In the genomic region with DNA sequence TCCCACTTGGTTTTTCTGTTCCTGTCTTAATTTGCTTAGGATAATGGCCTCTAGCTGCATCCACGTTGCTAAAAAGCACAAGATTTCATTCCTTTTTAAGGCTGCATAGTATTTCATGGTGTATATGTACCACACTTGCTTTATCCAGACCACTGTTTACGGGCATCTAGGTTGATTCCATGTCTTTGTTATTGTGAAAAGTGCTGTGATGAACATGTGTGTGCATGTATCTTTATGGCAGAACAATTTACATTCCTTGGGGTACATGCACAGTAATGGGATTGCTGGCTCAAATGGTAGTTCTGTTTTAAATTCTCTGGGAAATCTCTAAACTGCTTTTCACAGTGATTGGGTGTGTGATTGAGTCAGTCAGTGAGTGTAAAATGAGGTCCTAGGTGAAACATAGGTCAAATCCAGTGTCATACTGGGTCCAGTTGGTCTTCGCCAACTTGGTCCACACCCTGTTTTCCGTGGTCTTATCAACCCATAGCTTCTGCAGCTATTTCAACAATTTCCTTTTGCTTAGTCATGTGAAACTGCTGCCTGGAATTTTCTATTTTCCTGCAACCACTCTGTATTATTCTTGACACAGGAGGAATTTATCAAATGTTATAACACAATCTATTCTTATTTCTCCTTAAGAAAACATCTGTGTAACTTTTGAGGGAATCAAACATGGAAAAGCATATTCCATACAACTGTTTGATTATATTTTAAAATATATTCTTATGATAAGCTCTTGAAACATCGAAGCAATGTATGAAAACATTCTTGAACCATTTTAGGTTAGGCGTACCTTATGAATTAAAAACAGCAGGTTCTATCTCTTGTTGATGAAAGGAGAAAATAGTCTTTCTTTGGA, we compare ENCODE assay signal across 1 cellular context.
A peak's percentile ranks its signal among the peaks of the same experiment; 100 is the strongest.
TF ChIP-seq lines count a peak whose summit lies in the region.

No MANE protein-coding gene starts in this region.

TF ChIP-seq in K562, 482 proteins besides CTCF, POLR2A, EP300 and RAD21 (continued from another document and continues in another):
- TF ChIP-seq TSHZ1 (CRISPR knock-in tag; IDR thresholded peaks at IDR 0.05) (no peak), KLF10 (CRISPR knock-in tag; IDR thresholded peaks at IDR 0.05) (no peak), ZNF778 (CRISPR knock-in tag; IDR thresholded peaks at IDR 0.05) (no peak), FOXK2 (conservative IDR thresholded peaks at IDR 0.05 in 1 of 2, IDR thresholded peaks at IDR 0.05 in 1 of 2; ENCODE audit: low read depth in 2 of 2) (peak in 1 of 2 experiments; percentile 58; a peak in 2 of 4 replicates), DPF2 (IDR thresholded peaks at IDR 0.05) (peak; percentile 95), NEUROD1 (IDR thresholded peaks at IDR 0.05; ENCODE audit: borderline replicate concordance, low read depth, low read length, partially characterized antibody) (peak; percentile 52), SAP30 (IDR thresholded peaks at IDR 0.05; ENCODE audit: borderline replicate concordance, insufficient read depth, low read depth, low read length, poor library complexity, severe bottlenecking) (no peak), HBP1 (CRISPR knock-in tag; IDR thresholded peaks at IDR 0.05) (no peak), MCM2 (IDR thresholded peaks at IDR 0.05; ENCODE audit: low read depth) (no peak), FOXA1 (IDR thresholded peaks at IDR 0.05; ENCODE audit: borderline replicate concordance) (no peak), CREBBP (IDR thresholded peaks at IDR 0.05; ENCODE audit: low read depth, low read length) (no peak), ZFP1 (CRISPR knock-in tag; IDR thresholded peaks at IDR 0.05) (no peak), THRAP3 (IDR thresholded peaks at IDR 0.05; ENCODE audit: borderline replicate concordance) (no peak), HNRNPUL1 (IDR thresholded peaks at IDR 0.05; ENCODE audit: low read length) (no peak), CREB1 (IDR thresholded peaks at IDR 0.05) (no peak), CREB1 (CRISPR knock-in tag; IDR thresholded peaks at IDR 0.05) (no peak), ZNF639 (CRISPR knock-in tag; conservative IDR thresholded peaks at IDR 0.05 in 1 of 2, IDR thresholded peaks at IDR 0.05 in 1 of 2) (peak in 1 of 2 experiments; percentile 73; a peak in 1 of 4 replicates), L3MBTL2 (IDR thresholded peaks at IDR 0.05) (peak; percentile 78), NR3C1 (CRISPR knock-in tag; IDR thresholded peaks at IDR 0.05) (no peak), ZEB2 (IDR thresholded peaks at IDR 0.05) (peak; percentile 85; the same call in 1 of the 2 replicates), EGR1 (conservative IDR thresholded peaks at IDR 0.05) (no peak; the same call in 1 of the 2 replicates), ZNF431 (CRISPR knock-in tag; IDR thresholded peaks at IDR 0.05) (no peak), ZNF124 (CRISPR knock-in tag; IDR thresholded peaks at IDR 0.05) (no peak), LEF1 (IDR thresholded peaks at IDR 0.05) (peak; percentile 87), ZNF408 (CRISPR knock-in tag; IDR thresholded peaks at IDR 0.05; ENCODE audit: low read depth) (no peak), ZNF76 (CRISPR knock-in tag; IDR thresholded peaks at IDR 0.05; ENCODE audit: borderline replicate concordance) (peak; percentile 63; the same call in 1 of the 2 replicates), ZSCAN29 (IDR thresholded peaks at IDR 0.05) (no peak), ARHGAP35 (IDR thresholded peaks at IDR 0.05; ENCODE audit: partially characterized antibody) (no peak), HEY1 (CRISPR knock-in tag; IDR thresholded peaks at IDR 0.05; ENCODE audit: borderline replicate concordance) (no peak), ZNF282 (CRISPR knock-in tag; IDR thresholded peaks at IDR 0.05) (no peak), ZNF324 (CRISPR knock-in tag; IDR thresholded peaks at IDR 0.05) (no peak), TAL1 (IDR thresholded peaks at IDR 0.05) (peak; percentile 88), KDM2B (CRISPR knock-in tag; IDR thresholded peaks at IDR 0.05) (no peak), FOXJ2 (tag; IDR thresholded peaks at IDR 0.05) (no peak; the same call in 1 of the 2 replicates), PURB (CRISPR knock-in tag; IDR thresholded peaks at IDR 0.05; ENCODE audit: low read depth) (no peak), ZNF444 (CRISPR knock-in tag; IDR thresholded peaks at IDR 0.05) (no peak), POU5F1 (IDR thresholded peaks at IDR 0.05; ENCODE audit: borderline replicate concordance, low read depth, low read length, partially characterized antibody) (no peak)
- TF ChIP-seq, protein P1, sequence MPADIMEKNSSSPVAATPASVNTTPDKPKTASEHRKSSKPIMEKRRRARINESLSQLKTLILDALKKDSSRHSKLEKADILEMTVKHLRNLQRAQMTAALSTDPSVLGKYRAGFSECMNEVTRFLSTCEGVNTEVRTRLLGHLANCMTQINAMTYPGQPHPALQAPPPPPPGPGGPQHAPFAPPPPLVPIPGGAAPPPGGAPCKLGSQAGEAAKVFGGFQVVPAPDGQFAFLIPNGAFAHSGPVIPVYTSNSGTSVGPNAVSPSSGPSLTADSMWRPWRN (IDR thresholded peaks at IDR 0.05; ENCODE audit: low read depth), result peak; percentile 78
- TF ChIP-seq, protein P2, sequence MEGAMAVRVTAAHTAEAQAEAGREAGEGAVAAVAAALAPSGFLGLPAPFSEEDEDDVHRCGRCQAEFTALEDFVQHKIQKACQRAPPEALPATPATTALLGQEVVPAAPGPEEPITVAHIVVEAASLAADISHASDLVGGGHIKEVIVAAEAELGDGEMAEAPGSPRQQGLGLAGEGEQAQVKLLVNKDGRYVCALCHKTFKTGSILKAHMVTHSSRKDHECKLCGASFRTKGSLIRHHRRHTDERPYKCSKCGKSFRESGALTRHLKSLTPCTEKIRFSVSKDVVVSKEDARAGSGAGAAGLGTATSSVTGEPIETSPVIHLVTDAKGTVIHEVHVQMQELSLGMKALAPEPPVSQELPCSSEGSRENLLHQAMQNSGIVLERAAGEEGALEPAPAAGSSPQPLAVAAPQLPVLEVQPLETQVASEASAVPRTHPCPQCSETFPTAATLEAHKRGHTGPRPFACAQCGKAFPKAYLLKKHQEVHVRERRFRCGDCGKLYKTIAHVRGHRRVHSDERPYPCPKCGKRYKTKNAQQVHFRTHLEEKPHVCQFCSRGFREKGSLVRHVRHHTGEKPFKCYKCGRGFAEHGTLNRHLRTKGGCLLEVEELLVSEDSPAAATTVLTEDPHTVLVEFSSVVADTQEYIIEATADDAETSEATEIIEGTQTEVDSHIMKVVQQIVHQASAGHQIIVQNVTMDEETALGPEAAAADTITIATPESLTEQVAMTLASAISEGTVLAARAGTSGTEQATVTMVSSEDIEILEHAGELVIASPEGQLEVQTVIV (CRISPR knock-in tag; IDR thresholded peaks at IDR 0.05; ENCODE audit: borderline replicate concordance), result no peak
- TF ChIP-seq, protein P3, sequence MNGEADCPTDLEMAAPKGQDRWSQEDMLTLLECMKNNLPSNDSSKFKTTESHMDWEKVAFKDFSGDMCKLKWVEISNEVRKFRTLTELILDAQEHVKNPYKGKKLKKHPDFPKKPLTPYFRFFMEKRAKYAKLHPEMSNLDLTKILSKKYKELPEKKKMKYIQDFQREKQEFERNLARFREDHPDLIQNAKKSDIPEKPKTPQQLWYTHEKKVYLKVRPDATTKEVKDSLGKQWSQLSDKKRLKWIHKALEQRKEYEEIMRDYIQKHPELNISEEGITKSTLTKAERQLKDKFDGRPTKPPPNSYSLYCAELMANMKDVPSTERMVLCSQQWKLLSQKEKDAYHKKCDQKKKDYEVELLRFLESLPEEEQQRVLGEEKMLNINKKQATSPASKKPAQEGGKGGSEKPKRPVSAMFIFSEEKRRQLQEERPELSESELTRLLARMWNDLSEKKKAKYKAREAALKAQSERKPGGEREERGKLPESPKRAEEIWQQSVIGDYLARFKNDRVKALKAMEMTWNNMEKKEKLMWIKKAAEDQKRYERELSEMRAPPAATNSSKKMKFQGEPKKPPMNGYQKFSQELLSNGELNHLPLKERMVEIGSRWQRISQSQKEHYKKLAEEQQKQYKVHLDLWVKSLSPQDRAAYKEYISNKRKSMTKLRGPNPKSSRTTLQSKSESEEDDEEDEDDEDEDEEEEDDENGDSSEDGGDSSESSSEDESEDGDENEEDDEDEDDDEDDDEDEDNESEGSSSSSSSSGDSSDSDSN (IDR thresholded peaks at IDR 0.05; ENCODE audit: borderline replicate concordance in 1 of 2, low read depth in 2 of 2, low read length in 2 of 2), result 0 out of 4 replicates have a peak, but pooled peaks of 1 of the 2 experiments have one; percentile 33
- TF ChIP-seq, protein P4, sequence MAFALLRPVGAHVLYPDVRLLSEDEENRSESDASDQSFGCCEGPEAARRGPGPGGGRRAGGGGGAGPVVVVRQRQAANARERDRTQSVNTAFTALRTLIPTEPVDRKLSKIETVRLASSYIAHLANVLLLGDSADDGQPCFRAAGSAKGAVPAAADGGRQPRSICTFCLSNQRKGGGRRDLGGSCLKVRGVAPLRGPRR (CRISPR knock-in tag; IDR thresholded peaks at IDR 0.05), result no peak
- TF ChIP-seq, protein P5, sequence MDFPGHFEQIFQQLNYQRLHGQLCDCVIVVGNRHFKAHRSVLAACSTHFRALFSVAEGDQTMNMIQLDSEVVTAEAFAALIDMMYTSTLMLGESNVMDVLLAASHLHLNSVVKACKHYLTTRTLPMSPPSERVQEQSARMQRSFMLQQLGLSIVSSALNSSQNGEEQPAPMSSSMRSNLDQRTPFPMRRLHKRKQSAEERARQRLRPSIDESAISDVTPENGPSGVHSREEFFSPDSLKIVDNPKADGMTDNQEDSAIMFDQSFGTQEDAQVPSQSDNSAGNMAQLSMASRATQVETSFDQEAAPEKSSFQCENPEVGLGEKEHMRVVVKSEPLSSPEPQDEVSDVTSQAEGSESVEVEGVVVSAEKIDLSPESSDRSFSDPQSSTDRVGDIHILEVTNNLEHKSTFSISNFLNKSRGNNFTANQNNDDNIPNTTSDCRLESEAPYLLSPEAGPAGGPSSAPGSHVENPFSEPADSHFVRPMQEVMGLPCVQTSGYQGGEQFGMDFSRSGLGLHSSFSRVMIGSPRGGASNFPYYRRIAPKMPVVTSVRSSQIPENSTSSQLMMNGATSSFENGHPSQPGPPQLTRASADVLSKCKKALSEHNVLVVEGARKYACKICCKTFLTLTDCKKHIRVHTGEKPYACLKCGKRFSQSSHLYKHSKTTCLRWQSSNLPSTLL (IDR thresholded peaks at IDR 0.05), result 0 out of 2 replicates have a peak, but pooled peaks have one; percentile 68
- TF ChIP-seq, protein P6, sequence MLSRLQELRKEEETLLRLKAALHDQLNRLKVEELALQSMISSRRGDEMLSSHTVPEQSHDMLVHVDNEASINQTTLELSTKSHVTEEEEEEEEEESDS (CRISPR knock-in tag; IDR thresholded peaks at IDR 0.05), result no peak
- TF ChIP-seq, protein P7, sequence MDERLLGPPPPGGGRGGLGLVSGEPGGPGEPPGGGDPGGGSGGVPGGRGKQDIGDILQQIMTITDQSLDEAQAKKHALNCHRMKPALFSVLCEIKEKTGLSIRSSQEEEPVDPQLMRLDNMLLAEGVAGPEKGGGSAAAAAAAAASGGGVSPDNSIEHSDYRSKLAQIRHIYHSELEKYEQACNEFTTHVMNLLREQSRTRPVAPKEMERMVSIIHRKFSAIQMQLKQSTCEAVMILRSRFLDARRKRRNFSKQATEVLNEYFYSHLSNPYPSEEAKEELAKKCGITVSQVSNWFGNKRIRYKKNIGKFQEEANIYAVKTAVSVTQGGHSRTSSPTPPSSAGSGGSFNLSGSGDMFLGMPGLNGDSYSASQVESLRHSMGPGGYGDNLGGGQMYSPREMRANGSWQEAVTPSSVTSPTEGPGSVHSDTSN (CRISPR knock-in tag; IDR thresholded peaks at IDR 0.05; ENCODE audit: low read depth), result no peak
- TF ChIP-seq, protein P7 (tag; conservative IDR thresholded peaks at IDR 0.05; ENCODE audit: low read depth), result peak; percentile 72
